ENCODE assay signal across 7 cellular contexts in genomic region chr2:160367139-160367538, GRCh38.
DNase-seq lines count a peak whose midpoint lies in the region; ATAC-seq and TF ChIP-seq lines count a peak whose summit lies in the region.
"Not testable (repeated sequence)": the region's sequence is repeated elsewhere in the genome, so short reads cannot be mapped to it uniquely, and the experiment has no call there.

No MANE protein-coding gene starts in this region.

- H3K4me1 ChIP-seq in GM23248 (ENCODE audit: insufficient read depth) (peaks cover 98% of the 10 kb centered on the region), MM.1S (ENCODE audit: low read length) (peaks cover 52% of the 10 kb centered on the region), adipocyte (ENCODE audit: control insufficient read depth, insufficient read depth, low read length) (peaks cover 100% of the 10 kb centered on the region), skeletal muscle satellite cell (ENCODE audit: control insufficient read depth, insufficient read depth, low read length) (peaks cover 90% of the 10 kb centered on the region)

- not testable (repeated sequence) for H3K27me3 ChIP-seq in GM23248 (replicated peaks; ENCODE audit: insufficient read depth); MM.1S (replicated peaks; ENCODE audit: insufficient read depth, low read length); adipocyte (replicated peaks; ENCODE audit: control insufficient read depth, insufficient read depth, low read length); skeletal muscle satellite cell (ENCODE audit: control insufficient read depth, insufficient read depth, low read length)

- not testable (repeated sequence) for H3K4me3 Mint-ChIP-seq in nephron

- not testable (repeated sequence) for H4K20me1 ChIP-seq in GM23248 (ENCODE audit: insufficient read depth); MM.1S (ENCODE audit: insufficient read depth, low read length)

- H3K9me2 ChIP-seq in GM23248 (ENCODE audit: insufficient read depth); MM.1S (replicated peaks; ENCODE audit: insufficient read depth, low read length): not testable (repeated sequence)

- not testable (repeated sequence) for DNase-seq in GM23248; MM.1S; adipocyte (ENCODE audit: low read depth); left ventricle myocardium superior

- H3K36me3 ChIP-seq in GM23248 (ENCODE audit: low read depth) (peaks cover 17% of the 10 kb centered on the region), adipocyte (ENCODE audit: control insufficient read depth, insufficient read depth, low read length, severe bottlenecking) (peaks cover 23% of the 10 kb centered on the region), skeletal muscle satellite cell (ENCODE audit: insufficient read depth, low read length) (peaks cover 13% of the 10 kb centered on the region)
- not testable (repeated sequence) for H3K36me3 ChIP-seq in MM.1S (replicated peaks; ENCODE audit: insufficient read depth, low read length)

- H3K4me3 ChIP-seq in GM23248: peak overlapping the region; percentile 49
- H3K4me3 ChIP-seq in MM.1S (ENCODE audit: low read length): not testable (repeated sequence)
- H3K4me3 ChIP-seq in adipocyte (ENCODE audit: low read length): peak overlapping the region; percentile 60
- H3K4me3 ChIP-seq in skeletal muscle satellite cell (ENCODE audit: low read length): peak overlapping the region; percentile 63

- peak overlapping the region; percentile 85 for H3K4me2 ChIP-seq in GM23248 (ENCODE audit: unreplicated experiment)
- H3K4me2 ChIP-seq in MM.1S (ENCODE audit: low read depth, low read length): peak overlapping the region; percentile 80; the same call in 1 of the 2 replicates
- peak overlapping the region; percentile 44 for H3K4me2 ChIP-seq in skeletal muscle satellite cell (ENCODE audit: low read length)

- not testable (repeated sequence) for H3K9me3 ChIP-seq in GM23248 (ENCODE audit: low read depth); MM.1S (replicated peaks; ENCODE audit: insufficient read depth, low read length); adipocyte (ENCODE audit: control insufficient read depth, low read length); skeletal muscle satellite cell (replicated peaks; ENCODE audit: low read length)

- in situ Hi-C loops in GM23248 (cut with MboI): not testable (repeated sequence)

- not testable (repeated sequence) for H2AFZ ChIP-seq in GM23248; MM.1S (ENCODE audit: low read length)

- peak; percentile 28 for ATAC-seq in esophagus mucosa
- ATAC-seq in left ventricle myocardium superior: peak; percentile 44

- peak overlapping the region; percentile 78 for H3K9ac ChIP-seq in GM23248
- H3K9ac ChIP-seq in MM.1S (ENCODE audit: low read length): not testable (repeated sequence)
- peak overlapping the region; percentile 53 for H3K9ac ChIP-seq in adipocyte (ENCODE audit: low read length)
- H3K9ac ChIP-seq in skeletal muscle satellite cell (ENCODE audit: low read depth, low read length): peak overlapping the region; percentile 80

- not testable (repeated sequence) for H3K9me3 Mint-ChIP-seq in nephron

- TF ChIP-seq CTCF in MM.1S (IDR thresholded peaks at IDR 0.05; ENCODE audit: low read length); nephron (IDR thresholded peaks at IDR 0.05; ENCODE audit: unreplicated experiment in 3 of 3): not testable (repeated sequence)

- H3K27ac Mint-ChIP-seq in nephron: peak overlapping the region in 2 of 3 experiments; percentile 24 to 30

- intact Hi-C loops in left ventricle myocardium superior (cut with micrococcal nuclease): not testable (repeated sequence)

- H3K27ac ChIP-seq in GM23248: peak overlapping the region; percentile 88
- not testable (repeated sequence) for H3K27ac ChIP-seq in MM.1S (ENCODE audit: low read length)

- peaks cover 78% of the 10 kb centered on the region for H3K4me1 Mint-ChIP-seq in nephron

- H3F3A ChIP-seq in GM23248 (ENCODE audit: insufficient read depth) (peaks cover 91% of the 10 kb centered on the region), MM.1S (ENCODE audit: insufficient read depth, low read length) (peaks cover 19% of the 10 kb centered on the region)

- WGBS in GM23248 (ENCODE audit: low coverage in 1 of 2, low lambda C conversion rate in 2 of 2, missing lambda C conversion rate in 2 of 2), 2 experiments: 61 to 63% methylated on average over 4 of the region's 4 CpGs

- peaks cover 100% of the 10 kb centered on the region for H3K79me2 ChIP-seq in GM23248 (ENCODE audit: insufficient read depth)
- H3K79me2 ChIP-seq in MM.1S (ENCODE audit: low read length): peaks cover 47% of the 10 kb centered on the region

- peaks cover 27% of the 10 kb centered on the region for H3K36me3 Mint-ChIP-seq in nephron (ENCODE audit: low read depth)

- not testable (repeated sequence) for H3K27me3 Mint-ChIP-seq in nephron (ENCODE audit: low read depth)
